Comparison of ENCODE assay signal across 8 cellular contexts in genomic region chr10:72625276-72625607, GRCh38. TPM values are rescaled to one million over a fixed set of nuclear protein-coding genes. Genes with fewer than 3 reads are reported as not detected.
DNase-seq lines count a peak whose midpoint lies in the region; ATAC-seq and TF ChIP-seq lines count a peak whose summit lies in the region.

No MANE protein-coding gene starts in this region.

- H2AFZ ChIP-seq in KMS-11 (ENCODE audit: low read depth) = peak overlapping the region; percentile 76

- peak overlapping the region; percentile 73; the same call in 1 of the 2 replicates for H3K9ac ChIP-seq in KMS-11
- peak overlapping the region; percentile 90 for H3K9ac ChIP-seq in mucosa of stomach (ENCODE audit: low read length)

- CTCF ChIA-PET in AG04450 (lab: Charles Lee) = interaction anchor here (0.9 to 3.8 kb wide), 4 partner anchors 14 to 260 kb away, joined by 3 to 19 read pairs (median 4); no protein-coding TSS in a partner anchor

- POLR2A ChIA-PET in AG04450 (lab: Yijun Ruan, JAX) = interaction anchor here (0.6 to 1.5 kb wide), 4 partner anchors 12 to 470 kb away, joined by 3 to 5 read pairs (median 4); no protein-coding TSS in a partner anchor

- no peaks in the 10 kb centered on the region for H4K20me1 ChIP-seq in KMS-11 (ENCODE audit: insufficient read depth)

- H3K27ac ChIP-seq in AG04450 (ENCODE audit: low read depth, low read length) (no peak overlapping the region), KMS-11 (no peak overlapping the region), caudate nucleus (ENCODE audit: low read depth, low read length) (peak overlapping the region; percentile 78)

- H3K4me3 ChIP-seq in AG04450 (ENCODE audit: low read depth, low read length) (peak overlapping the region; percentile 96), KMS-11 (IDR thresholded peaks at IDR 0.05; ENCODE audit: insufficient read depth, low read depth, low read length) (no peak overlapping the region), mucosa of stomach (ENCODE audit: low read length) (peak overlapping the region; percentile 62)

- DNase-seq in AG04450 (ENCODE audit: low read depth, low spot score) (no peak), caudate nucleus (lab: John Stamatoyannopoulos, UW) (peak in 1 of 61 donors; percentile 30), SK-N-DZ (ENCODE audit: low spot score) (no peak), mesenteric fat pad (ENCODE audit: low spot score) (no peak), COLO829 (ENCODE audit: low spot score) (no peak)

- H3K4me1 ChIP-seq in KMS-11 (ENCODE audit: low read depth, poor library complexity, severe bottlenecking) (peaks cover 19% of the 10 kb centered on the region), mucosa of stomach (ENCODE audit: control insufficient read depth, insufficient read depth, low read length) (peaks cover 7% of the 10 kb centered on the region)

- no peak for ATAC-seq in HG02852 (IDR thresholded peaks at IDR 0.05; ENCODE audit: unreplicated experiment)

- no peaks in the 10 kb centered on the region; the same call in 1 of the 2 replicates for H3K79me2 ChIP-seq in KMS-11 (ENCODE audit: insufficient read depth, low read depth)

- TF ChIP-seq CTCF in AG04450 (IDR thresholded peaks at IDR 0.05; ENCODE audit: low read depth, low read length) (no peak), KMS-11 (conservative IDR thresholded peaks at IDR 0.05; ENCODE audit: low read depth, low read length) (no peak)

- no peaks in the 10 kb centered on the region for H3K36me3 ChIP-seq in KMS-11 (ENCODE audit: insufficient read depth)
- no peaks in the 10 kb centered on the region for H3K36me3 ChIP-seq in mucosa of stomach (ENCODE audit: control insufficient read depth, insufficient read depth, low read length)

- peak overlapping the region; percentile 81 for H3K4me2 ChIP-seq in KMS-11

- H3K9me3 ChIP-seq in AG04450 (ENCODE audit: control insufficient read depth, insufficient read depth, low read length) (no peaks in the 10 kb centered on the region), mucosa of stomach (ENCODE audit: control insufficient read depth, low read length) (no peaks in the 10 kb centered on the region)

- H3K27me3 ChIP-seq in AG04450 (ENCODE audit: control insufficient read depth, insufficient read depth, low read length) (no peaks in the 10 kb centered on the region), KMS-11 (ENCODE audit: insufficient read depth, low read depth) (no peaks in the 10 kb centered on the region), mucosa of stomach (ENCODE audit: control insufficient read depth, insufficient read depth, low read length) (no peaks in the 10 kb centered on the region)

RNA-seq across cellular contexts. Expression of gene MICU1, which starts 0.6 kb away (rescaled TPM):
- 57.7 and 61.7 TPM in 2 replicates for polyA plus RNA-seq in AG04450 (2011; rRNA removed)
- polyA minus RNA-seq in AG04450 (2011; rRNA and poly(A)+ RNA removed) = 56.6 and 67.6 TPM in 2 replicates
- 72.0 and 73.3 TPM in 2 replicates for polyA plus RNA-seq in SK-N-DZ (2014; cell fraction: cytosol; rRNA removed)
- 18.2 and 23.8 TPM in 2 replicates for polyA plus RNA-seq in SK-N-DZ (2014; cell fraction: nucleus; rRNA removed)
- 43.7 TPM for total RNA-seq in mesenteric fat pad
